8 cellular contexts compared by ENCODE assay signal in the genomic region with DNA sequence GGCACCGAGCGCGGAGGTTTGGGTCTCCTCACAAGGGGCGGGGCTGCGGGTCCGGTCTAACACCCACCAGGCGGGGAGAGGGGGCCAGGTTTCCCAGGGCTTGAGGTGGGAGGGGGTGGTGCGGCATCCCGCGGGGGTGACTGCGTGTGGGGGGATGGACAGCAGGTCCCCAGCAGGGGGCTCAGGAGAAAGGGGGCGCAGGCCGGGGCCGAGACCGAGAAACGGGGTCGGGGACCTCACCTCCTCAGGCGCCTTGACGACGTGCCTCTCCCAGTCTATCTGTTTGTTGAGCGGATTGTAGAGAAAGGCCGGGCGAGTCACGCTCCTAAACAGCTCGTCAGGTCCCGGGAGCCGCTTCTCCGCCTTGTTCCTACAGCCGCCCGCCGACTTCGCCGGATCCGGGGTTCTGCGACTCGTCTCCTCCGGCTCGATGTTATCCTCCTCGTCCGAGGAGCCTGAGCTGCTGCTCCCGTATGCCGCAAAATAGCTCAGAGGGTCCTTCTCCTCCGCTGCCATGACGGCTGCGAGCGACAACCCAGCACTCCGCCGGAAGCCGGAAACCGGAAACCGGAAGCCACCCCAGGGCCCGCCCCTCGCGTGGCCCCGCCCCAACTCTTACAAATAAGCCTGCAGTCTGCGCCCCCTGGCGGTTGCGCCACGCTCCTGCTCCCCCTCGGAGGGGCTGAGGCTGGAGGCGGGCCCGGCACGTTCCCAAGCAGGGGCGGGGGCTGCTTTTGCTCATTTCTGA. TPM values are rescaled to one million over a fixed set of nuclear protein-coding genes. Genes with fewer than 3 reads are reported as not detected.
DNase-seq lines count a peak whose midpoint lies in the region; ATAC-seq and TF ChIP-seq lines count a peak whose summit lies in the region.

Gene C1orf52, minus strand, starts transcription at position 545 of the 748 bp plus-strand sequence. Its CDS starts 29 bp downstream, at position 516.

- peaks cover 35% of the 10 kb centered on the region for H3K9me3 Mint-ChIP-seq in WTC11

- POLR2A ChIA-PET in WTC11 (lab: Charles Lee) = interaction anchor here (0.7 to 2.3 kb wide), 6 partner anchors 17 to 322 kb away, joined by 3 to 15 read pairs (median 4); partner anchors contain the start of gene BCL10

- peaks cover 67% of the 10 kb centered on the region for H3K36me3 Mint-ChIP-seq in WTC11

- peak within 1 kb of the TSS; percentile 80 for H3K4me3 ChIP-seq in AG09309 (ENCODE audit: control insufficient read depth, low read depth, low read length)
- H3K4me3 ChIP-seq in cardiac fibroblast (replicated peaks in 1 of 2; ENCODE audit: low read depth in 2 of 2, low read length in 2 of 2) = peak within 1 kb of the TSS; percentile 96 to 99

- peak within 1 kb of the TSS; percentile 84 for H3K27ac Mint-ChIP-seq in WTC11

- CTCF ChIA-PET in WTC11 (lab: Charles Lee) = interaction anchor here (0.6 to 3.2 kb wide), 83 partner anchors 9 to 606 kb away, joined by 3 to 83 read pairs (median 4); partner anchors contain the start of genes BCL10, CCN1, MCOLN3 and SYDE2

- DNase-seq in AG09309 (ENCODE audit: low read depth) (no peak), NCI-H2227 treated with DMSO at 0.1 percent for 48 hours (lab: John Stamatoyannopoulos, UW) (peak; percentile 95), WTC11 (ENCODE audit: low spot score) (peak; percentile 99), cardiac fibroblast (ENCODE audit: low read depth in 2 of 2) (peak; percentile 94 to 97), iPS-NIHi7 (ENCODE audit: extremely low spot score) (peak; percentile 90), smooth muscle cell of the brain vasculature (ENCODE audit: low read depth, low spot score) (peak; percentile 88)

- peak; percentile 96 for TF ChIP-seq CTCF in AG09309 (IDR thresholded peaks at IDR 0.05; ENCODE audit: control insufficient read depth, insufficient read depth, low read depth, low read length, missing control alignments)
- TF ChIP-seq CTCF in WTC11 (IDR thresholded peaks at IDR 0.05) = peak; percentile 99
- peak; percentile 96 for TF ChIP-seq CTCF in cardiac fibroblast (IDR thresholded peaks at IDR 0.05; ENCODE audit: low read depth, low read length)

- peaks cover 23% of the 10 kb centered on the region for H3K4me1 Mint-ChIP-seq in WTC11

- peak within 1 kb of the TSS; percentile 95 for H3K4me3 Mint-ChIP-seq in WTC11

- peaks cover 7% of the 10 kb centered on the region for H3K27me3 Mint-ChIP-seq in WTC11 (ENCODE audit: low read depth)

- peak; percentile 98 for ATAC-seq in GM18909 (IDR thresholded peaks at IDR 0.05; ENCODE audit: poor library complexity, unreplicated experiment)
- ATAC-seq in HG03175 (IDR thresholded peaks at IDR 0.05; ENCODE audit: unreplicated experiment) = peak; percentile 96
- ATAC-seq in WTC11 = peak; percentile 96

TF ChIP-seq in WTC11, 78 proteins besides CTCF, POLR2A, EP300 and RAD21 (continues in another document):
- TF ChIP-seq TEAD4 (CRISPR knock-in tag; IDR thresholded peaks at IDR 0.05) (no peak), NR3C1 (CRISPR knock-in tag; conservative IDR thresholded peaks at IDR 0.05; ENCODE audit: low read depth) (0 out of 2 replicates have a peak, but pooled peaks have one; percentile 32), MYBL2 (CRISPR knock-in tag; IDR thresholded peaks at IDR 0.05) (peak; percentile 23; the same call in 1 of the 2 replicates), E2F5 (CRISPR knock-in tag; IDR thresholded peaks at IDR 0.05) (0 out of 2 replicates have a peak, but pooled peaks have one; percentile 31), ARID4B (CRISPR knock-in tag; IDR thresholded peaks at IDR 0.05; ENCODE audit: borderline replicate concordance) (0 out of 2 replicates have a peak, but pooled peaks have one; percentile 68), RELA (CRISPR knock-in tag; IDR thresholded peaks at IDR 0.05; ENCODE audit: borderline replicate concordance) (peak; percentile 60; the same call in 1 of the 2 replicates), CREM (CRISPR knock-in tag; IDR thresholded peaks at IDR 0.05) (peak; percentile 25; the same call in 1 of the 2 replicates), OVOL2 (CRISPR knock-in tag; IDR thresholded peaks at IDR 0.05; ENCODE audit: borderline replicate concordance) (no peak)
- TF ChIP-seq, protein P1, sequence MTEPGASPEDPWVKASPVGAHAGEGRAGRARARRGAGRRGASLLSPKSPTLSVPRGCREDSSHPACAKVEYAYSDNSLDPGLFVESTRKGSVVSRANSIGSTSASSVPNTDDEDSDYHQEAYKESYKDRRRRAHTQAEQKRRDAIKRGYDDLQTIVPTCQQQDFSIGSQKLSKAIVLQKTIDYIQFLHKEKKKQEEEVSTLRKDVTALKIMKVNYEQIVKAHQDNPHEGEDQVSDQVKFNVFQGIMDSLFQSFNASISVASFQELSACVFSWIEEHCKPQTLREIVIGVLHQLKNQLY (CRISPR knock-in tag; IDR thresholded peaks at IDR 0.05) = no peak
- TF ChIP-seq, protein P2, sequence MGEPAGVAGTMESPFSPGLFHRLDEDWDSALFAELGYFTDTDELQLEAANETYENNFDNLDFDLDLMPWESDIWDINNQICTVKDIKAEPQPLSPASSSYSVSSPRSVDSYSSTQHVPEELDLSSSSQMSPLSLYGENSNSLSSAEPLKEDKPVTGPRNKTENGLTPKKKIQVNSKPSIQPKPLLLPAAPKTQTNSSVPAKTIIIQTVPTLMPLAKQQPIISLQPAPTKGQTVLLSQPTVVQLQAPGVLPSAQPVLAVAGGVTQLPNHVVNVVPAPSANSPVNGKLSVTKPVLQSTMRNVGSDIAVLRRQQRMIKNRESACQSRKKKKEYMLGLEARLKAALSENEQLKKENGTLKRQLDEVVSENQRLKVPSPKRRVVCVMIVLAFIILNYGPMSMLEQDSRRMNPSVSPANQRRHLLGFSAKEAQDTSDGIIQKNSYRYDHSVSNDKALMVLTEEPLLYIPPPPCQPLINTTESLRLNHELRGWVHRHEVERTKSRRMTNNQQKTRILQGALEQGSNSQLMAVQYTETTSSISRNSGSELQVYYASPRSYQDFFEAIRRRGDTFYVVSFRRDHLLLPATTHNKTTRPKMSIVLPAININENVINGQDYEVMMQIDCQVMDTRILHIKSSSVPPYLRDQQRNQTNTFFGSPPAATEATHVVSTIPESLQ (CRISPR knock-in tag; IDR thresholded peaks at IDR 0.05) = no peak
- TF ChIP-seq, protein P3, sequence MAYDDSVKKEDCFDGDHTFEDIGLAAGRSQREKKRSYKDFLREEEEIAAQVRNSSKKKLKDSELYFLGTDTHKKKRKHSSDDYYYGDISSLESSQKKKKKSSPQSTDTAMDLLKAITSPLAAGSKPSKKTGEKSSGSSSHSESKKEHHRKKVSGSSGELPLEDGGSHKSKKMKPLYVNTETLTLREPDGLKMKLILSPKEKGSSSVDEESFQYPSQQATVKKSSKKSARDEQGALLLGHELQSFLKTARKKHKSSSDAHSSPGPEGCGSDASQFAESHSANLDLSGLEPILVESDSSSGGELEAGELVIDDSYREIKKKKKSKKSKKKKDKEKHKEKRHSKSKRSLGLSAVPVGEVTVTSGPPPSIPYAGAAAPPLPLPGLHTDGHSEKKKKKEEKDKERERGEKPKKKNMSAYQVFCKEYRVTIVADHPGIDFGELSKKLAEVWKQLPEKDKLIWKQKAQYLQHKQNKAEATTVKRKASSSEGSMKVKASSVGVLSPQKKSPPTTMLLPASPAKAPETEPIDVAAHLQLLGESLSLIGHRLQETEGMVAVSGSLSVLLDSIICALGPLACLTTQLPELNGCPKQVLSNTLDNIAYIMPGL (CRISPR knock-in tag; IDR thresholded peaks at IDR 0.05) = peak; percentile 76; the same call in 1 of the 2 replicates

RNA-seq across cellular contexts. Expression of gene C1orf52, which starts in this region (rescaled TPM):
- total RNA-seq in WTC11 (2021) = 35.8 to 44.5 TPM (median 40.2 TPM) in 3 replicates
